Comparison of ENCODE assay signal across 12 cellular contexts in genomic region chr7:128403676-128404075, GRCh38. TPM values are rescaled to one million over a fixed set of nuclear protein-coding genes. Genes with fewer than 3 reads are reported as not detected.
DNase-seq lines count a peak whose midpoint lies in the region; ATAC-seq and TF ChIP-seq lines count a peak whose summit lies in the region.
"Had no signal": no experiment of that assay in that cellular context is flagged by ENCODE, and none has a peak within 500 bp of the region (broad histone marks: within the 10 kb centered on the region; RNA-seq: fewer than 3 reads in every experiment).

No MANE protein-coding gene starts in this region.

- DNase-seq in BE2C (no peak), HFF-Myc (ENCODE audit: extremely low read depth, low read depth) (no peak), naive B cell (no peak), NCI-H1092 (lab: John Stamatoyannopoulos, UW) (no peak), WERI-Rb-1 (no peak)
- DNase-seq in activated T-helper 1 cell treated with anti-CD3 and anti-CD28 coated beads, Interleukin-12 subunit alpha, Interleukin-12 subunit beta, Interleukin-2, Interleukin-4 antibody, amounts not matched to agents 30 ng/mL and 10 ng/mL and 1 ng/mL, durations not matched to agents 14 hours and 24 hours and 36 hours (ENCODE audit: low spot score): no peak
- no peak for DNase-seq in activated effector memory CD4-positive, alpha-beta T cell treated with Interleukin-2 at 50 U/mL for 16 hours
- DNase-seq: activated CD8-positive, alpha-beta memory T cell treated with anti-CD3 and anti-CD28 coated beads, Interleukin-2, amount 50 U/mL, for 4 hours; effector memory CD8-positive, alpha-beta T cell; head of caudate nucleus had no signal

- peaks cover 22% of the 10 kb centered on the region for H3K36me3 Mint-ChIP-seq in activated T-helper 1 cell treated with anti-CD3 and anti-CD28 coated beads, Interleukin-12 subunit alpha, Interleukin-12 subunit beta, Interleukin-2, Interleukin-4 antibody, amounts not matched to agents 30 ng/mL and 10 ng/mL and 1 ng/mL, durations not matched to agents 14 hours and 24 hours and 36 hours (ENCODE audit: low read depth)
- no peaks in the 10 kb centered on the region for H3K36me3 Mint-ChIP-seq in naive B cell

- H3K27ac ChIP-seq in WERI-Rb-1: no peak overlapping the region

- TF ChIP-seq CTCF in BE2C (IDR thresholded peaks at IDR 0.05; ENCODE audit: low read depth, low read length): no peak
- TF ChIP-seq CTCF in HFF-Myc (IDR thresholded peaks at IDR 0.05; ENCODE audit: low read depth, low read length, missing control alignments): no peak
- TF ChIP-seq CTCF in WERI-Rb-1 (IDR thresholded peaks at IDR 0.05; ENCODE audit: low read depth, low read length): no peak

- H3K27me3 Mint-ChIP-seq in activated T-helper 1 cell treated with anti-CD3 and anti-CD28 coated beads, Interleukin-12 subunit alpha, Interleukin-12 subunit beta, Interleukin-2, Interleukin-4 antibody, amounts not matched to agents 30 ng/mL and 10 ng/mL and 1 ng/mL, durations not matched to agents 14 hours and 24 hours and 36 hours (ENCODE audit: insufficient read depth): no peaks in the 10 kb centered on the region
- no peaks in the 10 kb centered on the region for H3K27me3 Mint-ChIP-seq in naive B cell
- H3K27me3 Mint-ChIP-seq: effector memory CD8-positive, alpha-beta T cell had no signal

- H3K9me3 ChIP-seq in BE2C (no peaks in the 10 kb centered on the region), WERI-Rb-1 (ENCODE audit: severe bottlenecking) (no peaks in the 10 kb centered on the region)

- H3K4me1 Mint-ChIP-seq in activated T-helper 1 cell treated with anti-CD3 and anti-CD28 coated beads, Interleukin-12 subunit alpha, Interleukin-12 subunit beta, Interleukin-2, Interleukin-4 antibody, amounts not matched to agents 30 ng/mL and 10 ng/mL and 1 ng/mL, durations not matched to agents 14 hours and 24 hours and 36 hours (ENCODE audit: low read depth): peaks cover 46% of the 10 kb centered on the region
- peaks cover 28 to 40% (median 37%) of the 10 kb centered on the region in 3 donors for H3K4me1 Mint-ChIP-seq in naive B cell

- H3K27ac Mint-ChIP-seq in activated T-helper 1 cell treated with anti-CD3 and anti-CD28 coated beads, Interleukin-12 subunit alpha, Interleukin-12 subunit beta, Interleukin-2, Interleukin-4 antibody, amounts not matched to agents 30 ng/mL and 10 ng/mL and 1 ng/mL, durations not matched to agents 14 hours and 24 hours and 36 hours: no peak overlapping the region
- H3K27ac Mint-ChIP-seq in naive B cell: no peak overlapping the region

- H3K27me3 ChIP-seq in BE2C: no peaks in the 10 kb centered on the region
- no peaks in the 10 kb centered on the region for H3K27me3 ChIP-seq in WERI-Rb-1 (ENCODE audit: insufficient read depth, low read depth, severe bottlenecking)

- H3K4me3 Mint-ChIP-seq in activated T-helper 1 cell treated with anti-CD3 and anti-CD28 coated beads, Interleukin-12 subunit alpha, Interleukin-12 subunit beta, Interleukin-2, Interleukin-4 antibody, amounts not matched to agents 30 ng/mL and 10 ng/mL and 1 ng/mL, durations not matched to agents 14 hours and 24 hours and 36 hours: peak overlapping the region; percentile 87
- H3K4me3 Mint-ChIP-seq in naive B cell: peak overlapping the region in 6 of 8 donors; percentile 5 to 88 (median 85)

- peaks cover 12% of the 10 kb centered on the region for H3K4me1 ChIP-seq in BE2C

- no peaks in the 10 kb centered on the region for H3K9me3 Mint-ChIP-seq in activated T-helper 1 cell treated with anti-CD3 and anti-CD28 coated beads, Interleukin-12 subunit alpha, Interleukin-12 subunit beta, Interleukin-2, Interleukin-4 antibody, amounts not matched to agents 30 ng/mL and 10 ng/mL and 1 ng/mL, durations not matched to agents 14 hours and 24 hours and 36 hours
- no peaks in the 10 kb centered on the region for H3K9me3 Mint-ChIP-seq in naive B cell
- H3K9me3 Mint-ChIP-seq: effector memory CD8-positive, alpha-beta T cell had no signal

- no peak for ATAC-seq in naive B cell (ENCODE audit: low read depth in 2 of 2)
- no peak for ATAC-seq in HG03520 (IDR thresholded peaks at IDR 0.05; ENCODE audit: unreplicated experiment)
- ATAC-seq: effector memory CD8-positive, alpha-beta T cell had no signal

- H3K4me3 ChIP-seq in BE2C (ENCODE audit: low read depth, low read length): peak overlapping the region; percentile 93
- H3K4me3 ChIP-seq in HFF-Myc (replicated peaks; ENCODE audit: low read depth, low read length): peak overlapping the region; percentile 96
- no peak overlapping the region for H3K4me3 ChIP-seq in WERI-Rb-1 (ENCODE audit: low read depth, low read length)

- intact Hi-C loops in activated T-helper 1 cell treated with anti-CD3 and anti-CD28 coated beads, Interleukin-12 subunit alpha, Interleukin-12 subunit beta, Interleukin-2, Interleukin-4 antibody, amounts not matched to agents 30 ng/mL and 10 ng/mL and 1 ng/mL, durations not matched to agents 14 hours and 24 hours and 36 hours (cut with micrococcal nuclease): loop anchor here (2.0 kb wide), 1 partner anchor 55 kb away; no protein-coding TSS in a partner anchor

- H3K36me3 ChIP-seq in BE2C (peaks cover 48% of the 10 kb centered on the region), WERI-Rb-1 (peaks cover 37% of the 10 kb centered on the region)

RNA-seq across cellular contexts. Expression of gene IMPDH1, which starts 6.1 kb away (rescaled TPM):
- 265 TPM for polyA plus RNA-seq in BE2C (2012; ENCODE audit: insufficient read depth, insufficient read length, low read depth)
- total RNA-seq in activated T-helper 1 cell treated with anti-CD3 and anti-CD28 coated beads, Interleukin-12 subunit alpha, Interleukin-12 subunit beta, Interleukin-2, Interleukin-4 antibody, amounts not matched to agents 30 ng/mL and 10 ng/mL and 1 ng/mL, durations not matched to agents 14 hours and 24 hours and 36 hours: 91.7 and 95.8 TPM in 2 replicates
- 10 to 100 TPM; 24.6 to 39.6 (median 26.8) TPM for polyA plus RNA-seq in naive B cell (ENCODE audit: low read depth in 6 of 6)

RNA-seq across cellular contexts. Expression of gene PRRT4, which starts 42.2 kb away (rescaled TPM):
- 252 TPM for polyA plus RNA-seq in BE2C (2012; ENCODE audit: insufficient read depth, insufficient read length, low read depth)
- total RNA-seq in activated T-helper 1 cell treated with anti-CD3 and anti-CD28 coated beads, Interleukin-12 subunit alpha, Interleukin-12 subunit beta, Interleukin-2, Interleukin-4 antibody, amounts not matched to agents 30 ng/mL and 10 ng/mL and 1 ng/mL, durations not matched to agents 14 hours and 24 hours and 36 hours: 0.10 and 0.21 TPM in 2 replicates
- polyA plus RNA-seq in naive B cell (ENCODE audit: low read depth in 6 of 6): not detected
- total RNA-seq: T-helper 1 cell treated with Interleukin-12 subunit alpha and Interleukin-12 subunit beta and Interleukin-4 antibody, amounts not matched to agents 30 ng/mL and 1 ng/mL, for 36 hours had no signal

RNA-seq across cellular contexts. Expression of gene HILPDA, which starts 52.0 kb away (rescaled TPM):
- 13.2 TPM for polyA plus RNA-seq in BE2C (2012; ENCODE audit: insufficient read depth, insufficient read length, low read depth)
- total RNA-seq in activated T-helper 1 cell treated with anti-CD3 and anti-CD28 coated beads, Interleukin-12 subunit alpha, Interleukin-12 subunit beta, Interleukin-2, Interleukin-4 antibody, amounts not matched to agents 30 ng/mL and 10 ng/mL and 1 ng/mL, durations not matched to agents 14 hours and 24 hours and 36 hours: 53.7 and 56.9 TPM in 2 replicates
- 10 to 100 TPM; 11.2 to 20.3 (median 13.1) TPM for polyA plus RNA-seq in naive B cell (ENCODE audit: low read depth in 6 of 6)

RNA-seq across cellular contexts. Expression of gene RBM28, which starts 60.0 kb away (rescaled TPM):
- 43.9 TPM for polyA plus RNA-seq in BE2C (2012; ENCODE audit: insufficient read depth, insufficient read length, low read depth)
- total RNA-seq in activated T-helper 1 cell treated with anti-CD3 and anti-CD28 coated beads, Interleukin-12 subunit alpha, Interleukin-12 subunit beta, Interleukin-2, Interleukin-4 antibody, amounts not matched to agents 30 ng/mL and 10 ng/mL and 1 ng/mL, durations not matched to agents 14 hours and 24 hours and 36 hours: 77.0 and 80.1 TPM in 2 replicates
- polyA plus RNA-seq in naive B cell (ENCODE audit: low read depth in 6 of 6): 10 to 100 TPM in 1 of 6 donors, 1 to 10 TPM in 4, under 1 TPM in 1; 0.03 to 10.2 (median 5.5) TPM
